Comparison of ENCODE assay signal across 32 cellular contexts in genomic region chr20:52433326-52434040, GRCh38.
"Had no signal": no experiment of that assay in that cellular context is flagged by ENCODE, and none has a peak within 500 bp of the region (broad histone marks: within the 10 kb centered on the region; RNA-seq: fewer than 3 reads in every experiment).

No MANE protein-coding gene starts in this region.

- H3K36me3 ChIP-seq: adrenal gland, breast epithelium, MG63, Peyer's patch, SJSA1 had no signal

- H3K27ac ChIP-seq: adrenal gland, body of pancreas, Peyer's patch, SJSA1 had no signal

- H3K9me2 ChIP-seq: SK-N-SH had no signal

- H3K4me3 ChIP-seq: adrenal gland, body of pancreas, breast epithelium, MG63, Peyer's patch, SJSA1 had no signal

- ATAC-seq: activated CD8-positive, alpha-beta T cell treated with anti-CD3 and anti-CD28 coated beads for 36 hours; body of pancreas; PC-3 had no signal

- H3K4me1 ChIP-seq: adrenal gland, body of pancreas, breast epithelium, Peyer's patch, SJSA1 had no signal

- H3K9me3 ChIP-seq: adrenal gland, body of pancreas, breast epithelium, MG63, Peyer's patch, SJSA1, SK-N-SH had no signal

- DNase-seq: activated CD4-positive, alpha-beta T cell treated with anti-CD3 and anti-CD28 coated beads for 1 hour; activated CD4-positive, alpha-beta T cell treated with anti-CD3 and anti-CD28 coated beads, Interleukin-2, amount 10 ng/mL, durations not matched to agents 24 days and 14 days; activated CD4-positive, alpha-beta T cell treated with anti-CD3 and anti-CD28 coated beads, Interleukin-2, amount 50 U/mL, for 4 hours; activated CD8-positive, alpha-beta T cell treated with anti-CD3 and anti-CD28 coated beads for 36 hours; activated gamma-delta T cell; activated naive CD4-positive, alpha-beta T cell treated with Interleukin-2 at 50 U/mL for 16 hours; activated naive CD8-positive, alpha-beta T cell treated with anti-CD3 and anti-CD28 coated beads, Interleukin-2, amount 10 ng/mL, durations not matched to agents 7 days and 5 days; activated T-cell treated with anti-CD3 and anti-CD28 coated beads, Interleukin-2, amount 50 U/mL, for 24 hours; adrenal gland; body of pancreas; Karpas-422; NCI-H1048; NCI-H1105 treated with DMSO at 0.1 percent for 48 hours; NCI-H1436; NCI-H187; NCI-H2029 treated with DMSO at 0.1 percent for 48 hours; NCI-H2107; NCI-H2171; NCI-H510A; NCI-H526; NCI-H748 treated with DMSO at 0.1 percent for 48 hours; NK-92 treated with Interleukin-12 subunit alpha and Interleukin-12 subunit beta, amount 100 ng/mL, for 24 hours; PC-3; Peyer's patch; RPMI8226; SHP77 treated with DMSO at 0.1 percent for 48 hours; SK-N-SH had no signal

- H3K4me2 ChIP-seq: SK-N-SH had no signal

- FAIRE-seq: astrocyte, TTC549 had no signal

- H3K9ac ChIP-seq: SK-N-SH had no signal

- H3K27me3 ChIP-seq: body of pancreas, breast epithelium, MG63, Peyer's patch, SJSA1 had no signal
